In genomic region chr2:201254331-201254730, GRCh38 we compare ENCODE assay signal across 8 cellular contexts. TPM values are rescaled to one million over a fixed set of nuclear protein-coding genes. Genes with fewer than 3 reads are reported as not detected.
A peak's percentile ranks its signal among the peaks of the same experiment; 100 is the strongest.
DNase-seq lines count a peak whose midpoint lies in the region; ATAC-seq, FAIRE-seq and TF ChIP-seq lines count a peak whose summit lies in the region.

No MANE protein-coding gene starts in this region.

- H3K79me2 ChIP-seq in parathyroid adenoma, result no peaks in the 10 kb centered on the region

- H3K9ac ChIP-seq in parathyroid adenoma, result no peak overlapping the region

- DNase-seq in H54 (ENCODE audit: insufficient read length, low spot score) (peak; percentile 45), SJCRH30 (peak; percentile 11 to 14), dermis blood vessel endothelial cell (no peak), Ammon's horn (ENCODE audit: low spot score) (no peak)
- no peak for DNase-seq in effector memory CD8-positive, alpha-beta T cell

- H3K9me3 Mint-ChIP-seq in effector memory CD8-positive, alpha-beta T cell, result no peaks in the 10 kb centered on the region

- TF ChIP-seq CTCF in parathyroid adenoma (IDR thresholded peaks at IDR 0.05), result no peak

- H3K27me3 ChIP-seq in SJCRH30, result no peaks in the 10 kb centered on the region
- no peaks in the 10 kb centered on the region for H3K27me3 ChIP-seq in parathyroid adenoma (ENCODE audit: control insufficient read depth, insufficient read depth, low read length)

- H3K4me3 ChIP-seq in SJCRH30 (no peak overlapping the region), parathyroid adenoma (ENCODE audit: low read depth, low read length) (no peak overlapping the region)

- H3K4me3 Mint-ChIP-seq in effector memory CD8-positive, alpha-beta T cell, result peak overlapping the region; percentile 48 to 51

- peaks cover 50% of the 10 kb centered on the region for H3K36me3 Mint-ChIP-seq in effector memory CD8-positive, alpha-beta T cell (ENCODE audit: insufficient read depth)

- peaks cover 62 to 74% of the 10 kb centered on the region in 2 donors for H3K4me1 Mint-ChIP-seq in effector memory CD8-positive, alpha-beta T cell (ENCODE audit: low read depth in 2 of 2)

- H3K27ac ChIP-seq in SJCRH30 (no peak overlapping the region), parathyroid adenoma (no peak overlapping the region)

- no peak overlapping the region for H3K4me2 ChIP-seq in parathyroid adenoma (ENCODE audit: low read length)

- H3K27ac Mint-ChIP-seq in effector memory CD8-positive, alpha-beta T cell, result peak overlapping the region; percentile 97 to 98

- H3K9me3 ChIP-seq in SJCRH30 (replicated peaks) (no peaks in the 10 kb centered on the region), parathyroid adenoma (ENCODE audit: control insufficient read depth, low read length) (no peaks in the 10 kb centered on the region)

- H3K36me3 ChIP-seq in SJCRH30 (no peaks in the 10 kb centered on the region), parathyroid adenoma (ENCODE audit: control insufficient read depth, insufficient read depth, low read length) (no peaks in the 10 kb centered on the region)

- TF ChIP-seq POLR2A in H54 (IDR thresholded peaks at IDR 0.05; ENCODE audit: low read depth, low read length), result no peak

- FAIRE-seq in H54 (lab: Jason Lieb, UNC), result peak; percentile 65

- H3K27me3 Mint-ChIP-seq in effector memory CD8-positive, alpha-beta T cell, result no peaks in the 10 kb centered on the region

- H2AFZ ChIP-seq in parathyroid adenoma, result peak overlapping the region; percentile 27

- no peaks in the 10 kb centered on the region for H3K4me1 ChIP-seq in SJCRH30
- H3K4me1 ChIP-seq in parathyroid adenoma, result peaks cover 10% of the 10 kb centered on the region

- ATAC-seq in effector memory CD8-positive, alpha-beta T cell (replicated peaks), result no peak
- ATAC-seq in HG03520 (IDR thresholded peaks at IDR 0.05; ENCODE audit: unreplicated experiment), result no peak
- ATAC-seq in HG03571 (IDR thresholded peaks at IDR 0.05; ENCODE audit: unreplicated experiment), result no peak

RNA-seq across cellular contexts. Expression of gene CASP8, which starts 6.0 kb away (rescaled TPM):
- total RNA-seq in SJCRH30 (2014; rRNA removed; shearing (Covaris generic)), result 11.6 and 14.4 TPM in 2 replicates
- 14.8 and 16.5 TPM in 2 replicates for total RNA-seq in dermis blood vessel endothelial cell

Comparison
In these comparisons a context has a peak if more than half of its experiments do, and no peak if none do; other contexts are left out.
1. DNase-seq: peak in H54 (single experiment) and SJCRH30 (2 of 2); none in effector memory CD8-positive, alpha-beta T cell (0 of 3), dermis blood vessel endothelial cell (single experiment) and Ammon's horn (single experiment).